In the genomic region with DNA sequence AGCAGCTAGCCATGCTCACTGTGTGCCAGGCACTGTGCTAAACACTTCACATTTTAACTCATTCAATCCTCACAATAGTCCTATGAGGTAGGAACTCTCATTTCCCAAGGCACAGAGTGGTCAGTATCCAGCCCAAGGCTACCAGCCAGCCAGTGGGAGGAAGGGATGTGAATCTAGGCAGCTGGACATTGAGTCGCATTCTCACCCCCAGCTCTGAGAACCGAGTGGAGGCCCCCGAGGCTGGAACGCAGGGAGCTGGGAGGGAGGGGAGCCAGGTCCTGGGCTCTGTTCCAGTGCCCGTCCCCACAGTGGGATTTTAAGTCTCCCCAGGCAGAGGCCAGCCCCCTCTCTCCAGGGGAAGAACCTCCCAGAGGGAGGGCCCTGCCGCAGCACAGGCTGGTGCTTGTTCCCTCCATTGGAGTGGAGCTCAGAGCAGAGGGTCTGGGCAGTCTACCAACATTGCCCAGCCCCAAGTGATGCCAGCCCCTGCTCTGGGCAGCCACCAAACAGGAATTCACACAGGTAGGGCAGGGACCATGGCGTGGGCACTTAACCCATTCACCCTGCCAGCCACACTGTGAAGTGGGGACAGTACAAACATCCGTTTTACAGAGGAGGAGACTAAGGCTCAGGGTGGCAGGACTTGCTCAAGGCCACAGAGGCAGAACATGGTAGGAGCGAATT, we compare ENCODE assay signal across 9 cellular contexts.
DNase-seq lines count a peak whose midpoint lies in the region; ATAC-seq, FAIRE-seq and TF ChIP-seq lines count a peak whose summit lies in the region.
"Had no signal": no experiment of that assay in that cellular context is flagged by ENCODE, and none has a peak within 500 bp of the region (broad histone marks: within the 10 kb centered on the region; RNA-seq: fewer than 3 reads in every experiment).

No MANE protein-coding gene starts in this region.

- ATAC-seq in A549 = peak in 1 of 2 experiments; percentile 4; a peak in 3 of 6 replicates
- ATAC-seq in SK-N-SH treated with all-trans-retinoic acid at 6 μM for 48 hours = peak; percentile 7; the same call in 1 of the 3 replicates
- ATAC-seq in HG03432 (IDR thresholded peaks at IDR 0.05; ENCODE audit: unreplicated experiment) = no peak
- ATAC-seq: activated CD8-positive, alpha-beta T cell treated with anti-CD3 and anti-CD28 coated beads, Interleukin-2, amount 10 ng/mL, durations not matched to agents 7 days and 5 days had no signal

- no peak for DNase-seq in A549 (ENCODE audit: low read depth in 1 of 2, low spot score in 1 of 2)
- DNase-seq in fibroblast of the aortic adventitia (ENCODE audit: low read depth) = peak; percentile 50
- DNase-seq in trophoblast cell = no peak
- no peak for DNase-seq in cortex of kidney (lab: John Stamatoyannopoulos, UW)
- DNase-seq in T-helper 9 cell = no peak
- DNase-seq in GM20000 (ENCODE audit: low spot score) = no peak
- DNase-seq: activated CD8-positive, alpha-beta T cell treated with anti-CD3 and anti-CD28 coated beads, Interleukin-2, amount 10 ng/mL, durations not matched to agents 7 days and 5 days had no signal

- H3K27ac ChIP-seq in A549 = peak overlapping the region; percentile 94 to 99
- no peak overlapping the region for H3K27ac ChIP-seq in trophoblast cell (ENCODE audit: low read depth, low read length)

- TF ChIP-seq CTCF in A549 (IDR thresholded peaks at IDR 0.05) = no peak
- TF ChIP-seq CTCF in fibroblast of the aortic adventitia (IDR thresholded peaks at IDR 0.05; ENCODE audit: insufficient read depth, low read length) = no peak
- TF ChIP-seq CTCF in GM20000 (IDR thresholded peaks at IDR 0.05; ENCODE audit: extremely low read depth, missing control alignments) = no peak

- CTCF ChIA-PET in A549 (lab: Yijun Ruan, JAX) = interaction anchor here (0.8 to 2.6 kb wide), 14 partner anchors 11 to 133 kb away, joined by 3 to 22 read pairs (median 4); partner anchors contain the start of gene CEBPB

- H2BK12ac ChIP-seq in trophoblast cell (ENCODE audit: low read length) = peak overlapping the region; percentile 74

- peak overlapping the region; percentile 64 for H4K91ac ChIP-seq in trophoblast cell (ENCODE audit: low read depth, low read length)

- peak overlapping the region; percentile 51 for H4K8ac ChIP-seq in trophoblast cell (ENCODE audit: low read depth, low read length)

- FAIRE-seq in A549 (lab: Jason Lieb, UNC) = no peak

- H3K79me1 ChIP-seq in trophoblast cell (ENCODE audit: low read length) = peaks cover 15% of the 10 kb centered on the region

- POLR2A ChIA-PET in A549 (lab: Yijun Ruan, JAX) = interaction anchor here (0.6 to 1.7 kb wide), 9 partner anchors 8 to 348 kb away, joined by 3 to 14 read pairs (median 4); no protein-coding TSS in a partner anchor

- H3K27me3 ChIP-seq in trophoblast cell (ENCODE audit: insufficient read depth, low read length) = no peaks in the 10 kb centered on the region

- peak overlapping the region; percentile 91 for H3K4me2 ChIP-seq in A549
- H3K4me2 ChIP-seq in trophoblast cell (ENCODE audit: low read length) = no peak overlapping the region

- H3K79me2 ChIP-seq in trophoblast cell (ENCODE audit: control insufficient read depth, insufficient read depth, low read length, poor library complexity) = peaks cover 2% of the 10 kb centered on the region

- H3K4me1 ChIP-seq in A549 (peaks cover 31% of the 10 kb centered on the region), trophoblast cell (ENCODE audit: control insufficient read depth in 1 of 2, insufficient read depth in 2 of 2, low read length in 2 of 2) (peaks cover 16% of the 10 kb centered on the region in 2 experiments)

- peak overlapping the region; percentile 29 for H2BK5ac ChIP-seq in trophoblast cell (ENCODE audit: low read depth, low read length, poor library complexity)

- no peak for TF ChIP-seq EP300 in A549 (IDR thresholded peaks at IDR 0.05)

- TF ChIP-seq RAD21 in A549 (conservative IDR thresholded peaks at IDR 0.05 in 1 of 2, IDR thresholded peaks at IDR 0.05 in 1 of 2) = no peak

- H3K18ac ChIP-seq in trophoblast cell (ENCODE audit: low read length) = peak overlapping the region; percentile 31

- H3K23ac ChIP-seq in trophoblast cell (ENCODE audit: low read length) = no peak overlapping the region

- H2AK5ac ChIP-seq in trophoblast cell (ENCODE audit: low read length) = peak overlapping the region; percentile 49

- H3K4me3 ChIP-seq in A549 = peak overlapping the region; percentile 76; the same call in 1 of the 3 replicates
- no peak overlapping the region for H3K4me3 ChIP-seq in fibroblast of the aortic adventitia (ENCODE audit: low read depth, low read length)
- H3K4me3 ChIP-seq in trophoblast cell (ENCODE audit: low read depth, low read length) = no peak overlapping the region

- H3K9ac ChIP-seq in trophoblast cell (ENCODE audit: low read length) = no peak overlapping the region

- peak overlapping the region; percentile 41 for H3K4ac ChIP-seq in trophoblast cell (ENCODE audit: low read depth, low read length)

- H2BK120ac ChIP-seq in trophoblast cell (ENCODE audit: insufficient read depth, low read length, poor library complexity) = peak overlapping the region; percentile 77

- TF ChIP-seq POLR2A in A549 (IDR thresholded peaks at IDR 0.05; ENCODE audit: low read length) = no peak

- H3K9me3 ChIP-seq in A549 (0 out of 3 replicates have a peak, but pooled peaks cover 6% of the 10 kb centered on the region), trophoblast cell (ENCODE audit: insufficient read depth, low read depth, low read length) (peaks cover 2% of the 10 kb centered on the region)

- no peaks in the 10 kb centered on the region for H3K36me3 ChIP-seq in trophoblast cell (ENCODE audit: control insufficient read depth in 1 of 2, insufficient read depth in 2 of 2, low read length in 2 of 2)

- WGBS in A549 (ENCODE audit: missing lambda C conversion rate) = 47% methylated on average over 8 of the region's 9 CpGs
- WGBS in trophoblast cell (ENCODE audit: extremely low coverage, insufficient coverage, insufficient read length) = no CpG with 5 or more reads among the region's 9 CpGs

- H3K14ac ChIP-seq in trophoblast cell (ENCODE audit: low read length) = peak overlapping the region; percentile 36

- H2AFZ ChIP-seq in trophoblast cell (ENCODE audit: insufficient read depth, low read length, poor library complexity) = peak overlapping the region; percentile 7

- peak overlapping the region; percentile 10 for H4K12ac ChIP-seq in trophoblast cell (ENCODE audit: low read depth, low read length)

TF ChIP-seq in A549, 52 proteins besides CTCF, POLR2A, EP300 and RAD21:
- TF ChIP-seq GATA3 (IDR thresholded peaks at IDR 0.05; ENCODE audit: borderline replicate concordance) (no peak), CHD4 (IDR thresholded peaks at IDR 0.05; ENCODE audit: borderline replicate concordance) (no peak), HOXB5 (CRISPR knock-in tag; IDR thresholded peaks at IDR 0.05) (no peak), MAFK (IDR thresholded peaks at IDR 0.05; ENCODE audit: partially characterized antibody) (no peak)

TF ChIP-seq in SK-N-SH treated with all-trans-retinoic acid at 6 μM for 48 hours, 23 proteins besides CTCF, POLR2A, EP300 and RAD21:
- no peak for TF ChIP-seq ZNF8 (CRISPR knock-in tag; IDR thresholded peaks at IDR 0.05)
- TF ChIP-seq CSDC2 (CRISPR knock-in tag; IDR thresholded peaks at IDR 0.05) = no peak
- no peak for TF ChIP-seq ISL1 (CRISPR knock-in tag; IDR thresholded peaks at IDR 0.05)
- no peak for TF ChIP-seq ZFP30 (CRISPR knock-in tag; IDR thresholded peaks at IDR 0.05)
- no peak for TF ChIP-seq PPARA (CRISPR knock-in tag; IDR thresholded peaks at IDR 0.05; ENCODE audit: borderline replicate concordance)
- TF ChIP-seq, protein P1, sequence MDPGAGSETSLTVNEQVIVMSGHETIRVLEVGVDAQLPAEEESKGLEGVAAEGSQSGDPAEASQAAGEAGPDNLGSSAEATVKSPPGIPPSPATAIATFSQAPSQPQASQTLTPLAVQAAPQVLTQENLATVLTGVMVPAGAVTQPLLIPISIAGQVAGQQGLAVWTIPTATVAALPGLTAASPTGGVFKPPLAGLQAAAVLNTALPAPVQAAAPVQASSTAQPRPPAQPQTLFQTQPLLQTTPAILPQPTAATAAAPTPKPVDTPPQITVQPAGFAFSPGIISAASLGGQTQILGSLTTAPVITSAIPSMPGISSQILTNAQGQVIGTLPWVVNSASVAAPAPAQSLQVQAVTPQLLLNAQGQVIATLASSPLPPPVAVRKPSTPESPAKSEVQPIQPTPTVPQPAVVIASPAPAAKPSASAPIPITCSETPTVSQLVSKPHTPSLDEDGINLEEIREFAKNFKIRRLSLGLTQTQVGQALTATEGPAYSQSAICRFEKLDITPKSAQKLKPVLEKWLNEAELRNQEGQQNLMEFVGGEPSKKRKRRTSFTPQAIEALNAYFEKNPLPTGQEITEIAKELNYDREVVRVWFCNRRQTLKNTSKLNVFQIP (CRISPR knock-in tag; IDR thresholded peaks at IDR 0.05; ENCODE audit: borderline replicate concordance, low read depth) = no peak
- no peak for TF ChIP-seq RARB (CRISPR knock-in tag; IDR thresholded peaks at IDR 0.05)
